1 cellular context compared by ENCODE assay signal in genomic region chr12:111599459-111600295, GRCh38.
A peak's percentile ranks its signal among the peaks of the same experiment; 100 is the strongest.
TF ChIP-seq lines count a peak whose summit lies in the region.

No MANE protein-coding gene starts in this region.

TF ChIP-seq in K562, 482 proteins besides CTCF, POLR2A, EP300 and RAD21 (continued from another document and continues in another):
- TF ChIP-seq ATF1 (CRISPR knock-in tag; IDR thresholded peaks at IDR 0.05) (0 out of 2 replicates have a peak, but pooled peaks have one; percentile 28), ATF1 (tag; IDR thresholded peaks at IDR 0.05) (peak; percentile 19; the same call in 1 of the 2 replicates), KDM5B (IDR thresholded peaks at IDR 0.05; ENCODE audit: insufficient replicate concordance, low read depth, low read length) (peak; percentile 93), CUX1 (CRISPR knock-in tag; IDR thresholded peaks at IDR 0.05) (no peak), ZNF316 (IDR thresholded peaks at IDR 0.05) (no peak), ZKSCAN3 (CRISPR knock-in tag; IDR thresholded peaks at IDR 0.05) (no peak), BRD4 (IDR thresholded peaks at IDR 0.05) (no peak), MTA2 (IDR thresholded peaks at IDR 0.05; ENCODE audit: low read depth) (no peak), RBBP5 (IDR thresholded peaks at IDR 0.05; ENCODE audit: borderline replicate concordance, insufficient read depth, low read length, poor library complexity, severe bottlenecking) (peak; percentile 91), ATF2 (CRISPR knock-in tag; IDR thresholded peaks at IDR 0.05) (no peak), CHD4 (IDR thresholded peaks at IDR 0.05; ENCODE audit: insufficient read depth, insufficient replicate concordance, low read depth, low read length, poor library complexity, severe bottlenecking) (no peak), MTA1 (IDR thresholded peaks at IDR 0.05; ENCODE audit: borderline replicate concordance) (no peak), TRIM28 (IDR thresholded peaks at IDR 0.05) (0 out of 2 replicates have a peak, but pooled peaks have one; percentile 59), ZBTB1 (CRISPR knock-in tag; IDR thresholded peaks at IDR 0.05; ENCODE audit: borderline replicate concordance, low read depth) (no peak), SUPT5H (IDR thresholded peaks at IDR 0.05) (peak; percentile 92), RBM14 (IDR thresholded peaks at IDR 0.05; ENCODE audit: borderline replicate concordance, insufficient read depth, low read depth, low read length) (no peak), HCFC1 (IDR thresholded peaks at IDR 0.05; ENCODE audit: low read depth, low read length) (peak; percentile 40), CBX3 (IDR thresholded peaks at IDR 0.05; ENCODE audit: borderline replicate concordance in 1 of 2, low read length in 2 of 2) (no peak), ZNF696 (CRISPR knock-in tag; conservative IDR thresholded peaks at IDR 0.05) (no peak), NFIX (CRISPR knock-in tag; IDR thresholded peaks at IDR 0.05; ENCODE audit: low read depth) (no peak), ZFP30 (CRISPR knock-in tag; IDR thresholded peaks at IDR 0.05; ENCODE audit: borderline replicate concordance) (no peak), IRF1 (CRISPR knock-in tag; IDR thresholded peaks at IDR 0.05; ENCODE audit: borderline replicate concordance) (no peak), RBM39 (optimal IDR thresholded peaks at IDR 0.05; ENCODE audit: low read depth, low read length) (no peak), PPARD (CRISPR knock-in tag; IDR thresholded peaks at IDR 0.05) (no peak), E2F1 (CRISPR knock-in tag; IDR thresholded peaks at IDR 0.05) (no peak), ZNF75A (CRISPR knock-in tag; IDR thresholded peaks at IDR 0.05) (no peak), BACH1 (tag; IDR thresholded peaks at IDR 0.05) (no peak), ZNF785 (CRISPR knock-in tag; IDR thresholded peaks at IDR 0.05) (no peak), SP1 (CRISPR knock-in tag; IDR thresholded peaks at IDR 0.05) (0 out of 2 replicates have a peak, but pooled peaks have one; percentile 47), DPF2 (IDR thresholded peaks at IDR 0.05) (0 out of 2 replicates have a peak, but pooled peaks have one; percentile 39), NR2C2 (CRISPR knock-in tag; IDR thresholded peaks at IDR 0.05) (no peak), NR2C2 (tag; IDR thresholded peaks at IDR 0.05) (peak; percentile 96), ETS1 (conservative IDR thresholded peaks at IDR 0.05; ENCODE audit: control insufficient read depth, low read depth, low read length) (peak; percentile 71; the same call in 1 of the 2 replicates), TCFL5 (CRISPR knock-in tag; conservative IDR thresholded peaks at IDR 0.05) (no peak), MECOM (CRISPR knock-in tag; IDR thresholded peaks at IDR 0.05) (no peak), CTBP1 (IDR thresholded peaks at IDR 0.05; ENCODE audit: borderline replicate concordance) (peak; percentile 68; the same call in 1 of the 2 replicates), GATAD2A (IDR thresholded peaks at IDR 0.05) (0 out of 2 replicates have a peak, but pooled peaks have one; percentile 52), MYNN (IDR thresholded peaks at IDR 0.05) (peak; percentile 52; the same call in 1 of the 2 replicates), MYNN (CRISPR knock-in tag; IDR thresholded peaks at IDR 0.05) (no peak), ETV6 (IDR thresholded peaks at IDR 0.05; ENCODE audit: borderline replicate concordance in 1 of 2, low read depth in 2 of 2, low read length in 1 of 2) (peak; percentile 48; a peak in 1 of 4 replicates), ETV6 (CRISPR knock-in tag; IDR thresholded peaks at IDR 0.05; ENCODE audit: borderline replicate concordance) (no peak), SAFB2 (IDR thresholded peaks at IDR 0.05; ENCODE audit: borderline replicate concordance, low read depth, low read length, severe bottlenecking) (no peak), KLF16 (IDR thresholded peaks at IDR 0.05) (no peak), CBFA2T2 (conservative IDR thresholded peaks at IDR 0.05) (0 out of 2 replicates have a peak, but pooled peaks have one; percentile 14), ZNF512 (tag; IDR thresholded peaks at IDR 0.05) (no peak), PTTG1 (tag; IDR thresholded peaks at IDR 0.05; ENCODE audit: low read depth) (no peak), MCM3 (IDR thresholded peaks at IDR 0.05) (no peak), SRSF9 (IDR thresholded peaks at IDR 0.05; ENCODE audit: borderline replicate concordance, low read depth, low read length) (no peak), ETV5 (CRISPR knock-in tag; IDR thresholded peaks at IDR 0.05; ENCODE audit: low read depth) (peak; percentile 95), NCOA1 (IDR thresholded peaks at IDR 0.05; ENCODE audit: low read depth) (no peak; the same call in 1 of the 2 replicates), ZMIZ1 (IDR thresholded peaks at IDR 0.05; ENCODE audit: low read depth in 2 of 2, low read length in 2 of 2) (0 out of 4 replicates have a peak, but pooled peaks of 1 of the 2 experiments have one; percentile 28), NR2F6 (CRISPR knock-in tag; IDR thresholded peaks at IDR 0.05) (no peak), GTF2A2 (tag; IDR thresholded peaks at IDR 0.05) (peak; percentile 81; the same call in 1 of the 2 replicates), IRF9 (tag; IDR thresholded peaks at IDR 0.05) (no peak), TCF3 (CRISPR knock-in tag; IDR thresholded peaks at IDR 0.05) (no peak), SAFB (IDR thresholded peaks at IDR 0.05; ENCODE audit: borderline replicate concordance, low read depth, low read length) (no peak), ZKSCAN1 (IDR thresholded peaks at IDR 0.05; ENCODE audit: low read depth, low read length) (peak; percentile 92)
